ENCODE assay signal across 8 cellular contexts in the genomic region with DNA sequence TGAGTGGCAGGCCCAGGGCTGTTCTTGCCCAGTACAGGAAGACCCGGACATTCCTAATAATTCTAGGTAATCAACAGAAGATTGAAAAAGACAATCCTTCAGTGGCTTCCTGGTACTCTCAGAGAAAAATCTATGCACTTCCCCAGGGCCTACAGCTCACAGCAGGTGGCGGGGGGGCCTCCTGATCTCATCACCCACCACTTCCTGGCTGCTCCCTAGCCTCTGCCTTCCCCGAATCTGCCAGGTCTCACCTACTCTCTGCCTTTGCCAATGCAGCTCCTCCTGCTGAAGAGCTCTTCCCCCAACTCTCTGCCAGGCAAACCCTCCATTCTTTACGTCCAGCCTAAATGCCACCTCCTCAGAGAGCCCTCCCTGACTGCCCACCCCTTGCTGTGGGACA. TPM values are rescaled to one million over a fixed set of nuclear protein-coding genes. Genes with fewer than 3 reads are reported as not detected.
A peak's percentile ranks its signal among the peaks of the same experiment; 100 is the strongest.
DNase-seq lines count a peak whose midpoint lies in the region; ATAC-seq and TF ChIP-seq lines count a peak whose summit lies in the region.

No MANE protein-coding gene starts in this region.

- CTCF ChIA-PET in CD4-positive, alpha-beta T cell (lab: Charles Lee), result interaction anchor here (1.4 to 3.8 kb wide), 3 partner anchors 31 to 160 kb away, joined by 3 to 36 read pairs (median 4); partner anchors contain the start of gene MAPKBP1

- H3K79me2 ChIP-seq in OCI-LY1 (ENCODE audit: insufficient read depth, low read length), result no peaks in the 10 kb centered on the region

- H3K27ac Mint-ChIP-seq in CD4-positive, alpha-beta T cell, result peak overlapping the region; percentile 89
- peak overlapping the region; percentile 95 for H3K27ac Mint-ChIP-seq in activated T-helper 17 cell treated with anti-CD3 and anti-CD28 coated beads, Interleukin-2, amount 50 U/mL, for 72 hours

- peak overlapping the region; percentile 4; the same call in 1 of the 2 replicates for H3K4me2 ChIP-seq in OCI-LY1 (ENCODE audit: low read length)

- no peaks in the 10 kb centered on the region for H4K20me1 ChIP-seq in OCI-LY1 (ENCODE audit: insufficient read depth, low read length)

- H3K4me1 Mint-ChIP-seq in CD4-positive, alpha-beta T cell (ENCODE audit: low read depth), result peaks cover 52% of the 10 kb centered on the region
- H3K4me1 Mint-ChIP-seq in activated T-helper 17 cell treated with anti-CD3 and anti-CD28 coated beads, Interleukin-2, amount 50 U/mL, for 72 hours, result peaks cover 37% of the 10 kb centered on the region

- H3K36me3 Mint-ChIP-seq in CD4-positive, alpha-beta T cell (ENCODE audit: low read depth), result no peaks in the 10 kb centered on the region
- H3K36me3 Mint-ChIP-seq in activated T-helper 17 cell treated with anti-CD3 and anti-CD28 coated beads, Interleukin-2, amount 50 U/mL, for 72 hours (ENCODE audit: low read depth), result peaks cover 74% of the 10 kb centered on the region

- no peak overlapping the region; the same call in 1 of the 2 replicates for H3K9ac ChIP-seq in OCI-LY1 (ENCODE audit: low read length)

- H3K4me3 ChIP-seq in OCI-LY1 (ENCODE audit: low read depth, low read length, poor library complexity, severe bottlenecking), result no peak overlapping the region
- H3K4me3 ChIP-seq in left lung, result no peak overlapping the region

- peak; percentile 59 to 82 (median 76) for DNase-seq in CD4-positive, alpha-beta T cell
- DNase-seq in left lung, result no peak
- DNase-seq in stimulated activated CD8-positive, alpha-beta memory T cell treated with anti-CD3 and anti-CD28 coated beads, Interleukin-4, amount 100 ng/mL, for 48 hours, result peak; percentile 76
- DNase-seq in SKM-1 (lab: John Stamatoyannopoulos, UW; ENCODE audit: unreplicated experiment), result no peak
- DNase-seq in SKM-1 treated with dmso at 0.1 percent for 144 hours (lab: John Stamatoyannopoulos, UW; ENCODE audit: unreplicated experiment), result no peak
- DNase-seq in SHP77 (lab: John Stamatoyannopoulos, UW), result no peak

- H3K4me1 ChIP-seq in OCI-LY1 (ENCODE audit: insufficient read depth, low read length, severe bottlenecking) (peaks cover 50% of the 10 kb centered on the region), left lung (peaks cover 31 to 95% of the 10 kb centered on the region in 2 donors)

- no peaks in the 10 kb centered on the region for H3K27me3 Mint-ChIP-seq in CD4-positive, alpha-beta T cell
- no peaks in the 10 kb centered on the region for H3K27me3 Mint-ChIP-seq in activated T-helper 17 cell treated with anti-CD3 and anti-CD28 coated beads, Interleukin-2, amount 50 U/mL, for 72 hours

- no peaks in the 10 kb centered on the region for H3K9me2 ChIP-seq in OCI-LY1 (ENCODE audit: low read depth, low read length)

- TF ChIP-seq CTCF in CD4-positive, alpha-beta T cell (IDR thresholded peaks at IDR 0.05), result no peak
- no peak for TF ChIP-seq CTCF in OCI-LY1 (IDR thresholded peaks at IDR 0.05; ENCODE audit: low read length)
- TF ChIP-seq CTCF in left lung (IDR thresholded peaks at IDR 0.05), result no peak

- no peaks in the 10 kb centered on the region for H3K9me3 Mint-ChIP-seq in CD4-positive, alpha-beta T cell
- no peaks in the 10 kb centered on the region for H3K9me3 Mint-ChIP-seq in activated T-helper 17 cell treated with anti-CD3 and anti-CD28 coated beads, Interleukin-2, amount 50 U/mL, for 72 hours

- ATAC-seq in CD4-positive, alpha-beta T cell (ENCODE audit: poor library complexity), result peak; percentile 71
- peak; percentile 55 for ATAC-seq in activated T-helper 17 cell treated with anti-CD3 and anti-CD28 coated beads, Interleukin-2, amount 50 U/mL, for 72 hours (replicated peaks)
- ATAC-seq in left lung, result peak; percentile 25

- H3K27me3 ChIP-seq in CD4-positive, alpha-beta T cell (ENCODE audit: control insufficient read depth, insufficient read depth, low read length), result no peaks in the 10 kb centered on the region
- H3K27me3 ChIP-seq in OCI-LY1 (ENCODE audit: insufficient read depth, low read length) (no peaks in the 10 kb centered on the region), left lung (no peaks in the 10 kb centered on the region)

- H3K36me3 ChIP-seq in OCI-LY1 (ENCODE audit: insufficient read depth, low read length) (no peaks in the 10 kb centered on the region), left lung (peaks cover 0 to 10% of the 10 kb centered on the region in 2 donors)

- H3F3A ChIP-seq in OCI-LY1 (ENCODE audit: insufficient read depth, low read length), result peaks cover 2% of the 10 kb centered on the region; the same call in 1 of the 2 replicates

- POLR2A ChIA-PET in CD4-positive, alpha-beta T cell (lab: Charles Lee), result interaction anchor here (0.9 to 8.9 kb wide), 7 partner anchors 9 to 440 kb away, joined by 3 to 209 read pairs (median 5); partner anchors contain the start of genes EHD4, MAPKBP1 and MGA

- H3K27ac ChIP-seq in CD4-positive, alpha-beta T cell (ENCODE audit: low read depth, low read length), result peak overlapping the region; percentile 97
- H3K27ac ChIP-seq in OCI-LY1 (ENCODE audit: low read depth, low read length, poor library complexity, severe bottlenecking), result peak overlapping the region; percentile 49
- H3K27ac ChIP-seq in left lung, result peak overlapping the region; percentile 26 to 82

- peak overlapping the region; percentile 68 for H3K4me3 Mint-ChIP-seq in CD4-positive, alpha-beta T cell
- peak overlapping the region; percentile 76 for H3K4me3 Mint-ChIP-seq in activated T-helper 17 cell treated with anti-CD3 and anti-CD28 coated beads, Interleukin-2, amount 50 U/mL, for 72 hours

- no peak overlapping the region for H2AFZ ChIP-seq in OCI-LY1 (ENCODE audit: low read length)

- intact Hi-C loops in CD4-positive, alpha-beta T cell (cut with DNase I, micrococcal nuclease), result loop anchor here (2.0 to 5.0 kb wide), 3 partner anchors 28 to 337 kb away; partner anchors contain the start of genes GANC (in 1 of the 2) and TMEM87A (in 1 of the 2)
- intact Hi-C loops in left lung (cut with DNase I), result no loop called here

- H3K9me3 ChIP-seq in CD4-positive, alpha-beta T cell (ENCODE audit: control insufficient read depth, low read length), result no peaks in the 10 kb centered on the region
- H3K9me3 ChIP-seq in OCI-LY1 (ENCODE audit: low read length) (no peaks in the 10 kb centered on the region), left lung (no peaks in the 10 kb centered on the region)

RNA-seq across cellular contexts. Expression of gene EHD4, which starts 37.5 kb away (rescaled TPM):
- total RNA-seq in CD4-positive, alpha-beta T cell, result 10 to 100 TPM; 39.8 to 40.5 TPM
- total RNA-seq in activated T-helper 17 cell treated with anti-CD3 and anti-CD28 coated beads, Interleukin-2, amount 50 U/mL, for 72 hours, result 10 to 100 TPM; 51.0 to 56.3 TPM
- 10 to 100 TPM; 23.0 to 32.6 TPM for total RNA-seq in left lung

RNA-seq across cellular contexts. Expression of gene SPTBN5, which starts 41.0 kb away (rescaled TPM):
- 1 to 10 TPM; 2.2 to 2.3 TPM for total RNA-seq in CD4-positive, alpha-beta T cell
- total RNA-seq in activated T-helper 17 cell treated with anti-CD3 and anti-CD28 coated beads, Interleukin-2, amount 50 U/mL, for 72 hours, result 1 to 10 TPM; 2.4 to 4.9 TPM
- total RNA-seq in left lung, result 1 to 10 TPM; 2.2 to 4.8 TPM

Comparison
In these comparisons a context has a peak if more than half of its experiments do, and no peak if none do; other contexts are left out.
1. DNase-seq: peak in CD4-positive, alpha-beta T cell (10 of 10) and stimulated activated CD8-positive, alpha-beta memory T cell treated with anti-CD3 and anti-CD28 coated beads, Interleukin-4, amount 100 ng/mL, for 48 hours (single experiment); none in left lung (0 of 2), SKM-1 (single experiment), SKM-1 treated with dmso at 0.1 percent for 144 hours (single experiment) and SHP77 (0 of 2).
2. intact Hi-C loops: an anchor here in CD4-positive, alpha-beta T cell (2.0 to 5.0 kb wide); none called in left lung.
3. Peak in every context shown above with its lines, with median percentiles within 50 percentile points of each other: ATAC-seq and H3K27ac ChIP-seq.